ENCODE assay signal across 1 cellular context in the genomic region with DNA sequence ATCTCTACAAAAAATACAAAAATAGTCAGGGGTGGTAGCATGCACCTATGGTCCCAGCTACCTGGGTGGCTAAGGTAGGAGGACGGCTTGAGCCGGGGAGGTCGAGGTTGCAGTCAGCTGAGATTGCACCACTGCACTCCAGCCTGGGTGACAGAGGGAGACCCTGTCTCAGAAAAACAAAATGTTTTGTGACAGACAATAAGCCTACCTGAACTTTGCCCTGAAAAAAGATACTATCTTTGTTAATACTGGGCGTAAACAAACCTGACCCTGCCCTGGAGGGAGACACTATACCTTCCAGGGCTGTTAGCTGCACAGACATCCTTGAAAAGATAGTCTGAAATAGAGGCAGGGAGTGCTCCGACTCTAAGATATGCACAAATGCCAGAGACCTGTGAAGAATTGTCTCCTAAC.
TF ChIP-seq lines count a peak whose summit lies in the region.

No MANE protein-coding gene starts in this region.

TF ChIP-seq in HepG2, 621 proteins besides CTCF, POLR2A, EP300 and RAD21 (continued from another document and continues in another):
- TF ChIP-seq, protein P1, sequence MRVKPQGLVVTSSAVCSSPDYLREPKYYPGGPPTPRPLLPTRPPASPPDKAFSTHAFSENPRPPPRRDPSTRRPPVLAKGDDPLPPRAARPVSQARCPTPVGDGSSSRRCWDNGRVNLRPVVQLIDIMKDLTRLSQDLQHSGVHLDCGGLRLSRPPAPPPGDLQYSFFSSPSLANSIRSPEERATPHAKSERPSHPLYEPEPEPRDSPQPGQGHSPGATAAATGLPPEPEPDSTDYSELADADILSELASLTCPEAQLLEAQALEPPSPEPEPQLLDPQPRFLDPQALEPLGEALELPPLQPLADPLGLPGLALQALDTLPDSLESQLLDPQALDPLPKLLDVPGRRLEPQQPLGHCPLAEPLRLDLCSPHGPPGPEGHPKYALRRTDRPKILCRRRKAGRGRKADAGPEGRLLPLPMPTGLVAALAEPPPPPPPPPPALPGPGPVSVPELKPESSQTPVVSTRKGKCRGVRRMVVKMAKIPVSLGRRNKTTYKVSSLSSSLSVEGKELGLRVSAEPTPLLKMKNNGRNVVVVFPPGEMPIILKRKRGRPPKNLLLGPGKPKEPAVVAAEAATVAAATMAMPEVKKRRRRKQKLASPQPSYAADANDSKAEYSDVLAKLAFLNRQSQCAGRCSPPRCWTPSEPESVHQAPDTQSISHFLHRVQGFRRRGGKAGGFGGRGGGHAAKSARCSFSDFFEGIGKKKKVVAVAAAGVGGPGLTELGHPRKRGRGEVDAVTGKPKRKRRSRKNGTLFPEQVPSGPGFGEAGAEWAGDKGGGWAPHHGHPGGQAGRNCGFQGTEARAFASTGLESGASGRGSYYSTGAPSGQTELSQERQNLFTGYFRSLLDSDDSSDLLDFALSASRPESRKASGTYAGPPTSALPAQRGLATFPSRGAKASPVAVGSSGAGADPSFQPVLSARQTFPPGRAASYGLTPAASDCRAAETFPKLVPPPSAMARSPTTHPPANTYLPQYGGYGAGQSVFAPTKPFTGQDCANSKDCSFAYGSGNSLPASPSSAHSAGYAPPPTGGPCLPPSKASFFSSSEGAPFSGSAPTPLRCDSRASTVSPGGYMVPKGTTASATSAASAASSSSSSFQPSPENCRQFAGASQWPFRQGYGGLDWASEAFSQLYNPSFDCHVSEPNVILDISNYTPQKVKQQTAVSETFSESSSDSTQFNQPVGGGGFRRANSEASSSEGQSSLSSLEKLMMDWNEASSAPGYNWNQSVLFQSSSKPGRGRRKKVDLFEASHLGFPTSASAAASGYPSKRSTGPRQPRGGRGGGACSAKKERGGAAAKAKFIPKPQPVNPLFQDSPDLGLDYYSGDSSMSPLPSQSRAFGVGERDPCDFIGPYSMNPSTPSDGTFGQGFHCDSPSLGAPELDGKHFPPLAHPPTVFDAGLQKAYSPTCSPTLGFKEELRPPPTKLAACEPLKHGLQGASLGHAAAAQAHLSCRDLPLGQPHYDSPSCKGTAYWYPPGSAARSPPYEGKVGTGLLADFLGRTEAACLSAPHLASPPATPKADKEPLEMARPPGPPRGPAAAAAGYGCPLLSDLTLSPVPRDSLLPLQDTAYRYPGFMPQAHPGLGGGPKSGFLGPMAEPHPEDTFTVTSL (CRISPR knock-in tag; IDR thresholded peaks at IDR 0.05; ENCODE audit: borderline replicate concordance) = peak; percentile 91; the same call in 1 of the 2 replicates
- TF ChIP-seq MTF1 (CRISPR knock-in tag; IDR thresholded peaks at IDR 0.05) (no peak), ZFP82 (CRISPR knock-in tag; IDR thresholded peaks at IDR 0.05; ENCODE audit: borderline replicate concordance) (no peak), ZNF558 (CRISPR knock-in tag; IDR thresholded peaks at IDR 0.05; ENCODE audit: borderline replicate concordance) (no peak), ZNF432 (CRISPR knock-in tag; IDR thresholded peaks at IDR 0.05; ENCODE audit: borderline replicate concordance) (no peak), RBM22 (optimal IDR thresholded peaks at IDR 0.05; ENCODE audit: low read length) (no peak), ZNF33B (CRISPR knock-in tag; IDR thresholded peaks at IDR 0.05) (no peak), ZNF335 (CRISPR knock-in tag; IDR thresholded peaks at IDR 0.05) (no peak), KDM2A (CRISPR knock-in tag; IDR thresholded peaks at IDR 0.05; ENCODE audit: borderline replicate concordance, low read depth) (no peak), SNRNP70 (IDR thresholded peaks at IDR 0.05; ENCODE audit: low read depth, low read length) (no peak), SP5 (CRISPR knock-in tag; IDR thresholded peaks at IDR 0.05; ENCODE audit: borderline replicate concordance, low read depth) (peak; percentile 63; the same call in 1 of the 2 replicates), CHCHD3 (CRISPR knock-in tag; IDR thresholded peaks at IDR 0.05) (no peak), ZNF720 (CRISPR knock-in tag; IDR thresholded peaks at IDR 0.05) (no peak), SRSF4 (IDR thresholded peaks at IDR 0.05; ENCODE audit: low read depth, low read length, poor library complexity, severe bottlenecking) (no peak), CAMTA2 (CRISPR knock-in tag; IDR thresholded peaks at IDR 0.05; ENCODE audit: borderline replicate concordance) (no peak), NBN (conservative IDR thresholded peaks at IDR 0.05) (no peak), ZZZ3 (CRISPR knock-in tag; IDR thresholded peaks at IDR 0.05; ENCODE audit: borderline replicate concordance) (no peak), BRCA1 (CRISPR knock-in tag; IDR thresholded peaks at IDR 0.05) (no peak), ZNF281 (CRISPR knock-in tag; IDR thresholded peaks at IDR 0.05; ENCODE audit: borderline replicate concordance) (peak; percentile 22; the same call in 1 of the 2 replicates), ZNF761 (CRISPR knock-in tag; conservative IDR thresholded peaks at IDR 0.05) (no peak), CBX2 (IDR thresholded peaks at IDR 0.05; ENCODE audit: low read depth, low read length) (no peak), CBX2 (CRISPR knock-in tag; IDR thresholded peaks at IDR 0.05; ENCODE audit: low read depth) (no peak; the same call in 1 of the 2 replicates), ZNF563 (CRISPR knock-in tag; IDR thresholded peaks at IDR 0.05) (no peak), ZBTB40 (IDR thresholded peaks at IDR 0.05) (no peak), ZBTB40 (CRISPR knock-in tag; IDR thresholded peaks at IDR 0.05) (no peak), MATR3 (CRISPR knock-in tag; IDR thresholded peaks at IDR 0.05) (no peak), ZBTB38 (CRISPR knock-in tag; IDR thresholded peaks at IDR 0.05) (0 out of 2 replicates have a peak, but pooled peaks have one; percentile 43), ZNF792 (CRISPR knock-in tag; IDR thresholded peaks at IDR 0.05) (no peak), HMG20B (CRISPR knock-in tag; conservative IDR thresholded peaks at IDR 0.05) (0 out of 2 replicates have a peak, but pooled peaks have one; percentile 42), ZUFSP (CRISPR knock-in tag; IDR thresholded peaks at IDR 0.05; ENCODE audit: borderline replicate concordance) (no peak), TCF12 (IDR thresholded peaks at IDR 0.05) (no peak), TCF12 (CRISPR knock-in tag; IDR thresholded peaks at IDR 0.05) (no peak), MAFF (IDR thresholded peaks at IDR 0.05; ENCODE audit: low read depth, low read length) (no peak)
- TF ChIP-seq, protein P2, sequence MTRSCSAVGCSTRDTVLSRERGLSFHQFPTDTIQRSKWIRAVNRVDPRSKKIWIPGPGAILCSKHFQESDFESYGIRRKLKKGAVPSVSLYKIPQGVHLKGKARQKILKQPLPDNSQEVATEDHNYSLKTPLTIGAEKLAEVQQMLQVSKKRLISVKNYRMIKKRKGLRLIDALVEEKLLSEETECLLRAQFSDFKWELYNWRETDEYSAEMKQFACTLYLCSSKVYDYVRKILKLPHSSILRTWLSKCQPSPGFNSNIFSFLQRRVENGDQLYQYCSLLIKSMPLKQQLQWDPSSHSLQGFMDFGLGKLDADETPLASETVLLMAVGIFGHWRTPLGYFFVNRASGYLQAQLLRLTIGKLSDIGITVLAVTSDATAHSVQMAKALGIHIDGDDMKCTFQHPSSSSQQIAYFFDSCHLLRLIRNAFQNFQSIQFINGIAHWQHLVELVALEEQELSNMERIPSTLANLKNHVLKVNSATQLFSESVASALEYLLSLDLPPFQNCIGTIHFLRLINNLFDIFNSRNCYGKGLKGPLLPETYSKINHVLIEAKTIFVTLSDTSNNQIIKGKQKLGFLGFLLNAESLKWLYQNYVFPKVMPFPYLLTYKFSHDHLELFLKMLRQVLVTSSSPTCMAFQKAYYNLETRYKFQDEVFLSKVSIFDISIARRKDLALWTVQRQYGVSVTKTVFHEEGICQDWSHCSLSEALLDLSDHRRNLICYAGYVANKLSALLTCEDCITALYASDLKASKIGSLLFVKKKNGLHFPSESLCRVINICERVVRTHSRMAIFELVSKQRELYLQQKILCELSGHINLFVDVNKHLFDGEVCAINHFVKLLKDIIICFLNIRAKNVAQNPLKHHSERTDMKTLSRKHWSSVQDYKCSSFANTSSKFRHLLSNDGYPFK (CRISPR knock-in tag; IDR thresholded peaks at IDR 0.05; ENCODE audit: borderline replicate concordance) = no peak
- TF ChIP-seq, protein P3, sequence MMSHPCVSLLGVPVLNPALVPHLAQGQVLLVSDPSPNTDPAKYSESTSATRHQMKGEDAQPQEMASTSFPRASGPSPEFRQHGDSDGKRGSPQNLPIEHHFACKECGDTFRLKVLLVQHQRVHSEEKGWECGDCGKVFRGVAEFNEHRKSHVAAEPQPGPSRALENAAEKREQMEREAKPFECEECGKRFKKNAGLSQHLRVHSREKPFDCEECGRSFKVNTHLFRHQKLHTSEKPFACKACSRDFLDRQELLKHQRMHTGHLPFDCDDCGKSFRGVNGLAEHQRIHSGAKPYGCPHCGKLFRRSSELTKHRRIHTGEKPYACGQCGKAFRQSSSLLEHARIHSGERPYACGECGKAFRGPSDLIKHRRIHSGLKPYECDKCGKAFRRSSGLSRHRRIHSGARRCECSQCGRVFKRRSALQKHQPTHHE (CRISPR knock-in tag; IDR thresholded peaks at IDR 0.05; ENCODE audit: borderline replicate concordance) = no peak
